Comparison of ENCODE assay signal across 1 cellular context in genomic region chr1:24864409-24864808, GRCh38.
TF ChIP-seq lines count a peak whose summit lies in the region.

No MANE protein-coding gene starts in this region.

TF ChIP-seq in GM23338, 12 proteins besides CTCF, POLR2A, EP300 and RAD21 (continued from another document):
- TF ChIP-seq, protein P1, sequence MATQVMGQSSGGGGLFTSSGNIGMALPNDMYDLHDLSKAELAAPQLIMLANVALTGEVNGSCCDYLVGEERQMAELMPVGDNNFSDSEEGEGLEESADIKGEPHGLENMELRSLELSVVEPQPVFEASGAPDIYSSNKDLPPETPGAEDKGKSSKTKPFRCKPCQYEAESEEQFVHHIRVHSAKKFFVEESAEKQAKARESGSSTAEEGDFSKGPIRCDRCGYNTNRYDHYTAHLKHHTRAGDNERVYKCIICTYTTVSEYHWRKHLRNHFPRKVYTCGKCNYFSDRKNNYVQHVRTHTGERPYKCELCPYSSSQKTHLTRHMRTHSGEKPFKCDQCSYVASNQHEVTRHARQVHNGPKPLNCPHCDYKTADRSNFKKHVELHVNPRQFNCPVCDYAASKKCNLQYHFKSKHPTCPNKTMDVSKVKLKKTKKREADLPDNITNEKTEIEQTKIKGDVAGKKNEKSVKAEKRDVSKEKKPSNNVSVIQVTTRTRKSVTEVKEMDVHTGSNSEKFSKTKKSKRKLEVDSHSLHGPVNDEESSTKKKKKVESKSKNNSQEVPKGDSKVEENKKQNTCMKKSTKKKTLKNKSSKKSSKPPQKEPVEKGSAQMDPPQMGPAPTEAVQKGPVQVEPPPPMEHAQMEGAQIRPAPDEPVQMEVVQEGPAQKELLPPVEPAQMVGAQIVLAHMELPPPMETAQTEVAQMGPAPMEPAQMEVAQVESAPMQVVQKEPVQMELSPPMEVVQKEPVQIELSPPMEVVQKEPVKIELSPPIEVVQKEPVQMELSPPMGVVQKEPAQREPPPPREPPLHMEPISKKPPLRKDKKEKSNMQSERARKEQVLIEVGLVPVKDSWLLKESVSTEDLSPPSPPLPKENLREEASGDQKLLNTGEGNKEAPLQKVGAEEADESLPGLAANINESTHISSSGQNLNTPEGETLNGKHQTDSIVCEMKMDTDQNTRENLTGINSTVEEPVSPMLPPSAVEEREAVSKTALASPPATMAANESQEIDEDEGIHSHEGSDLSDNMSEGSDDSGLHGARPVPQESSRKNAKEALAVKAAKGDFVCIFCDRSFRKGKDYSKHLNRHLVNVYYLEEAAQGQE (IDR thresholded peaks at IDR 0.05; ENCODE audit: unreplicated experiment), result no peak
- TF ChIP-seq CREB1 (CRISPR knock-in tag; IDR thresholded peaks at IDR 0.05; ENCODE audit: low read depth) (no peak), POLR2AphosphoS5 (IDR thresholded peaks at IDR 0.05; ENCODE audit: low read depth) (no peak), EZH2 (IDR thresholded peaks at IDR 0.05; ENCODE audit: low read depth, unreplicated experiment) (no peak)
